ENCODE assay signal across 1 cellular context in the genomic region with DNA sequence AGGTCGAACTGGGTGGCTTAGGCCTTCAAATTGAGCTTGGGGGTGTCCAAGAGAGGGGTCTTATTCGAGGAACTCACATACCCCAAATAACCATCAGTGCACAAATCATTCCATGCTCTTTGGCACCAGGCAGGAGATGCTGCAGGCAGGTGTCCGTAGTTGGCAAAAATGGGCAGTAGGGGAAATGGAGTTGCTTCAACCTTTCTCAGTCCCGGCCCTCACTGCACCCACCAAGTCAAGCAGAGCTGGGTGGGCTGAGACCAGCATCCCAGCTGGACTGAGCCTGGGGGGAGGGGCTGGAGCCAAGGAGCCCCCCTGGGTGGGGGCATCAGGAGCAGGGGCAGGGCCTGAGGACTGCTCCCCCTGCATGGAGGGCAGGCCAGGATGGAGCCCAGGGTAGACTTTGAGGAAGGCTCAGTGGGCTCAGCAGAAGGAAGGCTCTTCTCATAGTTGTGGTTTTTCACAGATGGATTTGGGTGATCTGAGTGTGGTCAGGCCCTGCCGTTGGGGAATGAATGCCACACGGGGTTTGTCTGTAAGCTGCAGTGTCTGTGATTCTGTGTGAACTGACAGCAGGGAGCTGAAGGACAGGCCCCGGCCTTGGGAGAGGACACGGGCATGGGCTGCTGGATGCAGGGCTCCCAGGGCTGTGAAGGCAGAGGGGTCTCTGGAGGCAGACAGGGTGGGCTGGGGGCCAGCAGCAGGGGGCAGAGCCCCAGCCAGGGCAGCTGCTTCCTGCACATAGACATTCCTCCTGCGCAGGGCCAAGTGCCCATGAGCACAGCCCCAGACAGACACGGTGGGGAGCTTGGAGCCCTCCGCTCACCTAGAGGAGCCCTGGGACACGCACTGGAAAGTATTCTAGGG.
TF ChIP-seq lines count a peak whose summit lies in the region.

No MANE protein-coding gene starts in this region.

TF ChIP-seq in HepG2, 621 proteins besides CTCF, POLR2A, EP300 and RAD21 (continued from another document):
- TF ChIP-seq, protein P1, sequence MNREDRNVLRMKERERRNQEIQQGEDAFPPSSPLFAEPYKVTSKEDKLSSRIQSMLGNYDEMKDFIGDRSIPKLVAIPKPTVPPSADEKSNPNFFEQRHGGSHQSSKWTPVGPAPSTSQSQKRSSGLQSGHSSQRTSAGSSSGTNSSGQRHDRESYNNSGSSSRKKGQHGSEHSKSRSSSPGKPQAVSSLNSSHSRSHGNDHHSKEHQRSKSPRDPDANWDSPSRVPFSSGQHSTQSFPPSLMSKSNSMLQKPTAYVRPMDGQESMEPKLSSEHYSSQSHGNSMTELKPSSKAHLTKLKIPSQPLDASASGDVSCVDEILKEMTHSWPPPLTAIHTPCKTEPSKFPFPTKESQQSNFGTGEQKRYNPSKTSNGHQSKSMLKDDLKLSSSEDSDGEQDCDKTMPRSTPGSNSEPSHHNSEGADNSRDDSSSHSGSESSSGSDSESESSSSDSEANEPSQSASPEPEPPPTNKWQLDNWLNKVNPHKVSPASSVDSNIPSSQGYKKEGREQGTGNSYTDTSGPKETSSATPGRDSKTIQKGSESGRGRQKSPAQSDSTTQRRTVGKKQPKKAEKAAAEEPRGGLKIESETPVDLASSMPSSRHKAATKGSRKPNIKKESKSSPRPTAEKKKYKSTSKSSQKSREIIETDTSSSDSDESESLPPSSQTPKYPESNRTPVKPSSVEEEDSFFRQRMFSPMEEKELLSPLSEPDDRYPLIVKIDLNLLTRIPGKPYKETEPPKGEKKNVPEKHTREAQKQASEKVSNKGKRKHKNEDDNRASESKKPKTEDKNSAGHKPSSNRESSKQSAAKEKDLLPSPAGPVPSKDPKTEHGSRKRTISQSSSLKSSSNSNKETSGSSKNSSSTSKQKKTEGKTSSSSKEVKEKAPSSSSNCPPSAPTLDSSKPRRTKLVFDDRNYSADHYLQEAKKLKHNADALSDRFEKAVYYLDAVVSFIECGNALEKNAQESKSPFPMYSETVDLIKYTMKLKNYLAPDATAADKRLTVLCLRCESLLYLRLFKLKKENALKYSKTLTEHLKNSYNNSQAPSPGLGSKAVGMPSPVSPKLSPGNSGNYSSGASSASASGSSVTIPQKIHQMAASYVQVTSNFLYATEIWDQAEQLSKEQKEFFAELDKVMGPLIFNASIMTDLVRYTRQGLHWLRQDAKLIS (CRISPR knock-in tag; IDR thresholded peaks at IDR 0.05): no peak
- TF ChIP-seq CREM (IDR thresholded peaks at IDR 0.05) (no peak), CREM (CRISPR knock-in tag; IDR thresholded peaks at IDR 0.05) (no peak), ZNF256 (CRISPR knock-in tag; conservative IDR thresholded peaks at IDR 0.05) (no peak), ZNF850 (CRISPR knock-in tag; conservative IDR thresholded peaks at IDR 0.05) (no peak), ZNF878 (CRISPR knock-in tag; IDR thresholded peaks at IDR 0.05) (no peak), ZNF335 (CRISPR knock-in tag; IDR thresholded peaks at IDR 0.05) (no peak), KMT2A (CRISPR knock-in tag; IDR thresholded peaks at IDR 0.05) (no peak), ZNF790 (CRISPR knock-in tag; IDR thresholded peaks at IDR 0.05; ENCODE audit: borderline replicate concordance) (no peak), CCAR2 (optimal IDR thresholded peaks at IDR 0.05; ENCODE audit: low read depth, low read length) (no peak)
